8 cellular contexts compared by ENCODE assay signal in genomic region chr2:234544659-234545611, GRCh38. TPM values are rescaled to one million over a fixed set of nuclear protein-coding genes. Genes with fewer than 3 reads are reported as not detected.
A peak's percentile ranks its signal among the peaks of the same experiment; 100 is the strongest.
DNase-seq lines count a peak whose midpoint lies in the region; ATAC-seq and TF ChIP-seq lines count a peak whose summit lies in the region.

No MANE protein-coding gene starts in this region.

- intact Hi-C loops in right lobe of liver (cut with DNase I): loop anchor here in 1 of 2 donors (5.0 kb wide), 1 partner anchor 567 kb away; no protein-coding TSS in a partner anchor

- WGBS in right lobe of liver (ENCODE audit: insufficient coverage, low coverage, low lambda C conversion rate, missing lambda C conversion rate): 19% methylated on average over 24 of the region's 24 CpGs

- H3K27me3 ChIP-seq in right lobe of liver: no peaks in the 10 kb centered on the region

- no peak overlapping the region for H3K4me3 ChIP-seq in right lobe of liver

- peak; percentile 66 for DNase-seq in COLO829 (ENCODE audit: low spot score)
- peak; percentile 77 for DNase-seq in NCI-H1694 treated with DMSO at 0.1 percent for 48 hours (lab: John Stamatoyannopoulos, UW)
- peak; percentile 81 for DNase-seq in activated CD4-positive, CD25-positive, alpha-beta regulatory T cell treated with anti-CD3 and anti-CD28 coated beads, Interleukin-2, amount 50 U/mL, for 72 hours
- DNase-seq in cerebellum (ENCODE audit: low spot score): peak; percentile 60
- DNase-seq in right lobe of liver: peak; percentile 62 to 68 (median 68)
- DNase-seq in stimulated activated CD8-positive, alpha-beta memory T cell treated with anti-CD3 and anti-CD28 coated beads, Interleukin-12 subunit alpha, Interleukin-12 subunit beta, amount 100 ng/mL, for 4 hours (ENCODE audit: low read depth): peak; percentile 51

- TF ChIP-seq POLR2A in right lobe of liver (IDR thresholded peaks at IDR 0.05): no peak

- no peak overlapping the region for H3K27ac ChIP-seq in right lobe of liver

- H3K4me1 ChIP-seq in right lobe of liver: no peaks in the 10 kb centered on the region

- H3K36me3 ChIP-seq in right lobe of liver: no peaks in the 10 kb centered on the region

- H3K9me3 ChIP-seq in right lobe of liver: no peaks in the 10 kb centered on the region

- TF ChIP-seq CTCF in right lobe of liver (IDR thresholded peaks at IDR 0.05): peak; percentile 77 to 94 (median 91)

- peak; percentile 67 for ATAC-seq in GM21576 (IDR thresholded peaks at IDR 0.05; ENCODE audit: unreplicated experiment)
- peak; percentile 92 to 96 (median 94) for ATAC-seq in right lobe of liver
- no peak for ATAC-seq in GM19328 (IDR thresholded peaks at IDR 0.05; ENCODE audit: unreplicated experiment)

RNA-seq across cellular contexts. Expression of gene ARL4C, which starts 48.1 kb away (rescaled TPM):
- total RNA-seq in cerebellum (17.5 TPM), right lobe of liver (1 to 10 TPM; 1.4 to 9.4 (median 2.5) TPM)
